In the genomic region with DNA sequence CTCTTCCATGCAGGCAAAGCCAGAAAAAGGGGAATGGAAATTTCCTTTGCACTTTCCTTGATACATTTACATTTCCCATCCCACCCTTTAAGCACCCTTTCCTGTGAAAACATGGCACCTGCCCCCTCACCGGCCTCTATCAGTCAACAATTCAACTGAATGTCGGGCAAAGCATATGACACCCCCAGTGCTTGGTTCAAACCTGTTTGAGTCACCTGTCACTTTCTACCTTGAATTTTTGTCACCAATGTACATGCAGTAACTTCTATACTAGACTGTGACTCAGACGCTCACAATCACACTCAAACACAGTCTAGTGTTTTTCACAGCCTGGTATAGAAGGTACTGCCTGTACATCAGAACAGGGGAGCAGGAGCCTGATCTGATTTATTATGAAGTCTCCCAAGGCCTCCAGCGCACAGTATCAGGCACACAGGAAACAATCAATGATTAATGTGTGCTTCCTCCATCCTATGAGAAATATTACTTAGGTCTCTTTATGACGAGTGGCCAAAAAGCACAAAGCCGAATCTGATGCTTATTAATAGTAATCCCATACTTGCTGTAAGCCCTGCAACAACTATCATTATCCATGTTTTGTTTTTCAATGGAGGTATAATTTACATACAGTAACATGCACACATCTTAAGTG, we compare ENCODE assay signal across 1 cellular context.
TF ChIP-seq lines count a peak whose summit lies in the region.

No MANE protein-coding gene starts in this region.

TF ChIP-seq in GM23338, 12 proteins besides CTCF, POLR2A, EP300 and RAD21:
- no peak for TF ChIP-seq ZNF114 (CRISPR knock-in tag; IDR thresholded peaks at IDR 0.05)
- TF ChIP-seq EZH2phosphoT487 (IDR thresholded peaks at IDR 0.05; ENCODE audit: unreplicated experiment): no peak
- no peak for TF ChIP-seq JUNB (IDR thresholded peaks at IDR 0.05; ENCODE audit: unreplicated experiment)
- TF ChIP-seq, protein P1, sequence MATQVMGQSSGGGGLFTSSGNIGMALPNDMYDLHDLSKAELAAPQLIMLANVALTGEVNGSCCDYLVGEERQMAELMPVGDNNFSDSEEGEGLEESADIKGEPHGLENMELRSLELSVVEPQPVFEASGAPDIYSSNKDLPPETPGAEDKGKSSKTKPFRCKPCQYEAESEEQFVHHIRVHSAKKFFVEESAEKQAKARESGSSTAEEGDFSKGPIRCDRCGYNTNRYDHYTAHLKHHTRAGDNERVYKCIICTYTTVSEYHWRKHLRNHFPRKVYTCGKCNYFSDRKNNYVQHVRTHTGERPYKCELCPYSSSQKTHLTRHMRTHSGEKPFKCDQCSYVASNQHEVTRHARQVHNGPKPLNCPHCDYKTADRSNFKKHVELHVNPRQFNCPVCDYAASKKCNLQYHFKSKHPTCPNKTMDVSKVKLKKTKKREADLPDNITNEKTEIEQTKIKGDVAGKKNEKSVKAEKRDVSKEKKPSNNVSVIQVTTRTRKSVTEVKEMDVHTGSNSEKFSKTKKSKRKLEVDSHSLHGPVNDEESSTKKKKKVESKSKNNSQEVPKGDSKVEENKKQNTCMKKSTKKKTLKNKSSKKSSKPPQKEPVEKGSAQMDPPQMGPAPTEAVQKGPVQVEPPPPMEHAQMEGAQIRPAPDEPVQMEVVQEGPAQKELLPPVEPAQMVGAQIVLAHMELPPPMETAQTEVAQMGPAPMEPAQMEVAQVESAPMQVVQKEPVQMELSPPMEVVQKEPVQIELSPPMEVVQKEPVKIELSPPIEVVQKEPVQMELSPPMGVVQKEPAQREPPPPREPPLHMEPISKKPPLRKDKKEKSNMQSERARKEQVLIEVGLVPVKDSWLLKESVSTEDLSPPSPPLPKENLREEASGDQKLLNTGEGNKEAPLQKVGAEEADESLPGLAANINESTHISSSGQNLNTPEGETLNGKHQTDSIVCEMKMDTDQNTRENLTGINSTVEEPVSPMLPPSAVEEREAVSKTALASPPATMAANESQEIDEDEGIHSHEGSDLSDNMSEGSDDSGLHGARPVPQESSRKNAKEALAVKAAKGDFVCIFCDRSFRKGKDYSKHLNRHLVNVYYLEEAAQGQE (IDR thresholded peaks at IDR 0.05; ENCODE audit: unreplicated experiment): no peak
- no peak for TF ChIP-seq EZH2 (IDR thresholded peaks at IDR 0.05; ENCODE audit: low read depth, unreplicated experiment)
- TF ChIP-seq CREB1 (CRISPR knock-in tag; IDR thresholded peaks at IDR 0.05; ENCODE audit: low read depth): no peak
- TF ChIP-seq NANOG (IDR thresholded peaks at IDR 0.05; ENCODE audit: borderline replicate concordance): no peak
